Comparison of ENCODE assay signal across 8 cellular contexts in the genomic region with DNA sequence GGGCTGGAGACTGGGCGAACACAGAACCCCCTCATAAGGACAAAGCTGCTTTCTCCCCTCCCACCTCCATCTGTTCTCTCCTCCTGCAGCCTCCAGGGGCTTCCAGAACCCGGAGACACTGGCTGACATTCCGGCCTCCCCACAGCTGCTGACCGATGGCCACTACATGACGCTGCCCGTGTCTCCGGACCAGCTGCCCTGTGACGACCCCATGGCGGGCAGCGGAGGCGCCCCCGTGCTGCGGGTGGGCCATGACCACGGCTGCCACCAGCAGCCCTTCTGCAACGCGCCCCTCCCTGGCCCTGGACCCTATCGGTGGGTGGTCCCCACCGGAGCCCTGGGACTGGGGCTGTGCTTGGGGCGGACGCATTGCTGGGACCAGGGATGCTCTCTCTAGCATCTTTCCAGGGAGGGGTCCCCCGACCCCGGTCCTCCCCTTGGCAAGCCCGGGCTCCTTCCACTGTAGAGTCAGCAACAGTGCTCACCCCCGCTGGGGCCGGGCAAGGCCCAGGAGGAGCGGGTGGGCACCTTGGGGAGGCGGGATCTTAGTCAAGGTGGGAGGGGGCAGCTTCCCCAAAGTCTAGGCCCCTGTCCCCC. TPM values are rescaled to one million over a fixed set of nuclear protein-coding genes. Genes with fewer than 3 reads are reported as not detected.
"Had no signal": no experiment of that assay in that cellular context is flagged by ENCODE, and none has a peak within 500 bp of the region (broad histone marks: within the 10 kb centered on the region; RNA-seq: fewer than 3 reads in every experiment).

No MANE protein-coding gene starts in this region.

RNA-seq across cellular contexts. Expression of gene SPDYE17, which starts 26.6 kb away (rescaled TPM):
- total RNA-seq: activated B cell treated with CpG ODN at 0.5 μM for 24 hours; activated CD4-positive, alpha-beta memory T cell treated with anti-CD3 and anti-CD28 coated beads, Interleukin-2, amount 10 ng/mL, durations not matched to agents 7 days and 5 days; activated CD8-positive, alpha-beta memory T cell treated with anti-CD3 and anti-CD28 coated beads for 36 hours; activated naive CD8-positive, alpha-beta T cell treated with anti-CD3 and anti-CD28 coated beads for 36 hours; activated T-cell treated with anti-CD3 and anti-CD28 coated beads, Interleukin-2, amount 50 U/mL, for 72 hours; activated T-helper 17 cell treated with anti-CD3 and anti-CD28 coated beads, Interleukin-2, amount 50 U/mL, for 72 hours; aorta; Right ventricle myocardium superior had no signal
- polyA plus RNA-seq: aorta had no signal

RNA-seq across cellular contexts. Expression of gene SPDYE18, which starts 56.8 kb away (rescaled TPM):
- total RNA-seq: activated T-helper 17 cell treated with anti-CD3 and anti-CD28 coated beads, Interleukin-2, amount 50 U/mL, for 72 hours had no signal
